ENCODE assay signal across 21 cellular contexts in the genomic region with DNA sequence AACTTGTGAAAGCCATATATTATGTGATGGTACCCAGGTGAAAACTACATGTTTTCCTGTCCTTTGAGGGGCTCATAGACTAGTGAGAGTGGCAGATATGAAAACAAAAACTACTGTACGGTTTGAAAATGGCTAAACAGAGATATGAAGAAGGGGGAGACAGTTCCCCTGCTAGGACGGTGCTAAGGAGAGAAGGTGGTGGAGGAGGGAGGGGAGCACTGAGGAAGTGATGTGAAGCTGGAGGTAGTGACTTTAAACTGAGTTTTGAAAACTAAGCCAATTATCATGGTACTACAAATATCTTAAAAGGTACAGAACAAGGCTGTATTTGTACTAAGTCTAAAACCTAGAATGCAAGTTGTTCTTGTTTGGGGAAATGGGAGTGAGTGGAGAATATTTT.
"Had no signal": no experiment of that assay in that cellular context is flagged by ENCODE, and none has a peak within 500 bp of the region (broad histone marks: within the 10 kb centered on the region; RNA-seq: fewer than 3 reads in every experiment).

No MANE protein-coding gene starts in this region.

- H3K4me1 ChIP-seq: lower lobe of right lung, pancreas, right atrium auricular region, spleen, suprapubic skin, upper lobe of right lung had no signal

- H3K27me3 ChIP-seq: pancreas, right atrium auricular region, spleen, suprapubic skin, tibial artery, upper lobe of right lung had no signal

- H3K4me3 ChIP-seq: lower lobe of right lung, pancreas, right atrium auricular region, spleen, suprapubic skin, thoracic aorta, tibial artery, upper lobe of right lung had no signal

- ATAC-seq: lower lobe of right lung; naive thymus-derived CD8-positive, alpha-beta T cell; sciatic nerve; stimulated activated effector memory CD8-positive, alpha-beta T cell treated with anti-CD3 and anti-CD28 coated beads, Interleukin-12 subunit alpha, Interleukin-12 subunit beta, amount 100 ng/mL, for 72 hours; upper lobe of right lung had no signal

- H3K27ac ChIP-seq: lower lobe of right lung, pancreas, right atrium auricular region, spleen, suprapubic skin, tibial artery, upper lobe of right lung had no signal

- DNase-seq: hypothalamus; immature natural killer cell; kidney; left ventricle myocardium superior; lower lobe of right lung; mesenchymal stem cell; naive thymus-derived CD8-positive, alpha-beta T cell; nucleus accumbens; posterior cingulate gyrus; spleen; stimulated activated CD4-positive, alpha-beta T cell treated with anti-CD3 and anti-CD28 coated beads, Interleukin-4, amount 100 ng/mL, for 24 hours; stimulated activated naive CD4-positive, alpha-beta T cell; tibial artery; trophoblast cell; upper lobe of right lung had no signal

- H3K36me3 ChIP-seq: lower lobe of right lung, pancreas, right atrium auricular region, spleen, suprapubic skin, thoracic aorta, tibial artery, upper lobe of right lung had no signal

- H3K9me3 ChIP-seq: lower lobe of right lung, pancreas, right atrium auricular region, spleen, suprapubic skin, thoracic aorta, tibial artery, upper lobe of right lung had no signal
